15 cellular contexts compared by ENCODE assay signal in genomic region chr2:197591706-197592072, GRCh38.
DNase-seq lines count a peak whose midpoint lies in the region; ATAC-seq and TF ChIP-seq lines count a peak whose summit lies in the region.
"Had no signal": no experiment of that assay in that cellular context is flagged by ENCODE, and none has a peak within 500 bp of the region (broad histone marks: within the 10 kb centered on the region; RNA-seq: fewer than 3 reads in every experiment).

No MANE protein-coding gene starts in this region.

- no peak overlapping the region for H3K18ac ChIP-seq in mesenchymal stem cell (ENCODE audit: low read depth in 1 of 2, low read length in 2 of 2)

- H2AFZ ChIP-seq in mesenchymal stem cell (ENCODE audit: low read depth, low read length) = no peak overlapping the region

- no peak overlapping the region for H2BK5ac ChIP-seq in mesenchymal stem cell (ENCODE audit: low read depth, low read length, poor library complexity, severe bottlenecking)

- peak overlapping the region; percentile 48 for H2BK15ac ChIP-seq in mesenchymal stem cell (ENCODE audit: low read depth, poor library complexity, severe bottlenecking)

- H3K79me1 ChIP-seq in mesenchymal stem cell (replicated peaks; ENCODE audit: low read length, poor library complexity, severe bottlenecking) = peaks cover 4% of the 10 kb centered on the region

- H3K27ac ChIP-seq in mesenchymal stem cell (ENCODE audit: low read length, poor library complexity, severe bottlenecking) = no peak overlapping the region
- H3K27ac ChIP-seq in upper lobe of right lung = no peak overlapping the region
- H3K27ac ChIP-seq: 22Rv1 had no signal

- H3K27me3 ChIP-seq in mesenchymal stem cell (ENCODE audit: control insufficient read depth in 1 of 2, insufficient read depth in 1 of 2, low read length in 2 of 2) (no peaks in the 10 kb centered on the region), upper lobe of right lung (no peaks in the 10 kb centered on the region)

- H3K4ac ChIP-seq in mesenchymal stem cell (ENCODE audit: low read depth in 1 of 2, low read length in 2 of 2) = no peak overlapping the region

- intact Hi-C loops in upper lobe of right lung (cut with DNase I) = no loop called here

- no peak for TF ChIP-seq CTCF in upper lobe of right lung (IDR thresholded peaks at IDR 0.05)

- H3K36me3 ChIP-seq in mesenchymal stem cell (ENCODE audit: control insufficient read depth in 1 of 2, insufficient read depth in 2 of 2, low read depth in 1 of 2, low read length in 2 of 2) = peaks cover 4 to 13% of the 10 kb centered on the region in 2 experiments
- no peaks in the 10 kb centered on the region for H3K36me3 ChIP-seq in upper lobe of right lung

- H3K14ac ChIP-seq in mesenchymal stem cell (ENCODE audit: low read length in 2 of 2) = no peak overlapping the region

- H2BK12ac ChIP-seq in mesenchymal stem cell (ENCODE audit: low read length in 2 of 2) = no peak overlapping the region

- no peak overlapping the region for H3K4me3 ChIP-seq in mesenchymal stem cell (ENCODE audit: insufficient read depth in 1 of 2, low read depth in 1 of 2, low read length in 2 of 2)
- no peak overlapping the region for H3K4me3 ChIP-seq in upper lobe of right lung

- no peak overlapping the region for H3K23ac ChIP-seq in mesenchymal stem cell (ENCODE audit: low read length in 2 of 2)

- H2AK5ac ChIP-seq in mesenchymal stem cell (ENCODE audit: low read length, severe bottlenecking) = no peak overlapping the region

- DNase-seq in DMS 273 (lab: John Stamatoyannopoulos, UW; ENCODE audit: unreplicated experiment) = peak; percentile 37
- no peak for DNase-seq in DMS 273 treated with DMSO at 0.1 percent for 48 hours (lab: John Stamatoyannopoulos, UW)
- DNase-seq in mesenchymal stem cell = no peak
- no peak for DNase-seq in upper lobe of right lung
- no peak for DNase-seq in stimulated activated CD4-positive, alpha-beta T cell treated with anti-CD3 and anti-CD28 coated beads, Interleukin-4, amount 100 ng/mL, for 1 hour
- no peak for DNase-seq in activated effector memory CD4-positive, alpha-beta T cell treated with anti-CD3 and anti-CD28 coated beads, Interleukin-2, amount 50 U/mL, for 16 hours
- DNase-seq: ACHN; C1 segment of cervical spinal cord; Calu3; CD4-positive, alpha-beta T cell; GF-D8 had no signal

- H3K4me1 ChIP-seq in mesenchymal stem cell (ENCODE audit: control insufficient read depth, insufficient read depth, low read depth, low read length) = no peaks in the 10 kb centered on the region
- no peaks in the 10 kb centered on the region for H3K4me1 ChIP-seq in upper lobe of right lung

- H2BK120ac ChIP-seq in mesenchymal stem cell (ENCODE audit: low read depth, low read length) = no peak overlapping the region

- no peak overlapping the region for H3K9ac ChIP-seq in mesenchymal stem cell (ENCODE audit: low read length)

- H3K4me2 ChIP-seq in mesenchymal stem cell (ENCODE audit: low read length, poor library complexity, severe bottlenecking) = no peak overlapping the region

- no peaks in the 10 kb centered on the region for H3K9me3 ChIP-seq in mesenchymal stem cell (ENCODE audit: control insufficient read depth, low read length)
- H3K9me3 ChIP-seq in upper lobe of right lung = no peaks in the 10 kb centered on the region

- H4K91ac ChIP-seq in mesenchymal stem cell (ENCODE audit: low read length) = no peak overlapping the region

- WGBS in mesenchymal stem cell = over 99% methylated on average over 17 of the region's 19 CpGs

- no peak overlapping the region for H4K8ac ChIP-seq in mesenchymal stem cell (ENCODE audit: low read length)

- ATAC-seq in esophagus mucosa (peak; percentile 98), upper lobe of right lung (peak; percentile 41), GM19351 (IDR thresholded peaks at IDR 0.05; ENCODE audit: unreplicated experiment) (no peak)
- ATAC-seq: HCT116 had no signal
